20 cellular contexts compared by ENCODE assay signal in genomic region chr20:41848180-41848579, GRCh38.
A peak's percentile ranks its signal among the peaks of the same experiment; 100 is the strongest.
DNase-seq lines count a peak whose midpoint lies in the region; ATAC-seq and TF ChIP-seq lines count a peak whose summit lies in the region.
"Had no signal": no experiment of that assay in that cellular context is flagged by ENCODE, and none has a peak within 500 bp of the region (broad histone marks: within the 10 kb centered on the region; RNA-seq: fewer than 3 reads in every experiment).

No MANE protein-coding gene starts in this region.

- H3K27ac Mint-ChIP-seq in HFFc6, result no peak overlapping the region
- H3K27ac Mint-ChIP-seq: activated CD4-positive, alpha-beta T cell treated with anti-CD3 and anti-CD28 coated beads for 36 hours; stimulated activated naive CD8-positive, alpha-beta T cell treated with anti-CD3 and anti-CD28 coated beads, Interleukin-15, Interleukin-2, amounts not matched to agents 100 ng/mL and 50 ng/mL, for 24 hours had no signal

- no peak overlapping the region for H3K4me3 Mint-ChIP-seq in HFFc6
- H3K4me3 Mint-ChIP-seq: activated CD4-positive, alpha-beta T cell treated with anti-CD3 and anti-CD28 coated beads for 36 hours; stimulated activated naive CD8-positive, alpha-beta T cell treated with anti-CD3 and anti-CD28 coated beads, Interleukin-15, Interleukin-2, amounts not matched to agents 100 ng/mL and 50 ng/mL, for 24 hours had no signal

- H3K4me3 ChIP-seq in PC-3 (ENCODE audit: low read length), result no peak overlapping the region
- H3K4me3 ChIP-seq: esophagus muscularis mucosa, heart right ventricle, spleen had no signal

- H3K36me3 Mint-ChIP-seq in HFFc6 (ENCODE audit: low read depth), result no peaks in the 10 kb centered on the region

- H3K9me3 Mint-ChIP-seq in HFFc6, result peaks cover 25% of the 10 kb centered on the region
- H3K9me3 Mint-ChIP-seq: stimulated activated naive CD8-positive, alpha-beta T cell treated with anti-CD3 and anti-CD28 coated beads, Interleukin-15, Interleukin-2, amounts not matched to agents 100 ng/mL and 50 ng/mL, for 24 hours had no signal

- intact Hi-C loops in PC-3 (cut with micrococcal nuclease), result no loop called here

- H3K9me3 ChIP-seq in PC-3 (ENCODE audit: low read length), result no peaks in the 10 kb centered on the region
- H3K9me3 ChIP-seq: esophagus muscularis mucosa, heart right ventricle, spleen had no signal

- no peaks in the 10 kb centered on the region for H3K27me3 ChIP-seq in PC-3 (ENCODE audit: low read length)
- H3K27me3 ChIP-seq: esophagus muscularis mucosa had no signal

- no peaks in the 10 kb centered on the region; the same call in 1 of the 2 replicates for H3K27me3 Mint-ChIP-seq in HFFc6 (ENCODE audit: insufficient read depth)

- CTCF ChIA-PET in PC-3 (lab: Charles Lee), result no interaction called here

- H3F3A ChIP-seq in PC-3 (ENCODE audit: low read length, unreplicated experiment), result no peaks in the 10 kb centered on the region

- no peaks in the 10 kb centered on the region for H3K4me1 Mint-ChIP-seq in HFFc6 (ENCODE audit: low read depth)
- H3K4me1 Mint-ChIP-seq: activated CD4-positive, alpha-beta T cell treated with anti-CD3 and anti-CD28 coated beads for 36 hours had no signal

- H3K4me2 ChIP-seq in PC-3 (ENCODE audit: low read length), result no peak overlapping the region

- no peaks in the 10 kb centered on the region for H3K9me2 ChIP-seq in PC-3 (replicated peaks; ENCODE audit: low read length)

- H4K20me1 ChIP-seq in PC-3 (ENCODE audit: low read length), result no peaks in the 10 kb centered on the region

- no peak overlapping the region for H3K27ac ChIP-seq in C4-2B
- H3K27ac ChIP-seq in PC-3 (ENCODE audit: low read length), result no peak overlapping the region
- H3K27ac ChIP-seq: esophagus muscularis mucosa, heart right ventricle, spleen had no signal

- no peak overlapping the region for H3K9ac ChIP-seq in PC-3 (ENCODE audit: low read length)

- TF ChIP-seq CTCF in C4-2B (conservative IDR thresholded peaks at IDR 0.05) (peak; percentile 67), HFFc6 (IDR thresholded peaks at IDR 0.05) (peak; percentile 23; the same call in 1 of the 2 replicates), PC-3 (conservative IDR thresholded peaks at IDR 0.05; ENCODE audit: low read depth, low read length) (0 out of 2 replicates have a peak, but pooled peaks have one; percentile 26)

- H3K4me1 ChIP-seq in PC-3 (ENCODE audit: insufficient read depth, low read length), result no peaks in the 10 kb centered on the region
- H3K4me1 ChIP-seq: esophagus muscularis mucosa, heart right ventricle, spleen had no signal

- H3K36me3 ChIP-seq in PC-3 (ENCODE audit: low read depth, low read length), result no peaks in the 10 kb centered on the region
- H3K36me3 ChIP-seq: esophagus muscularis mucosa, heart right ventricle, spleen had no signal

- H3K79me2 ChIP-seq in PC-3 (ENCODE audit: low read length), result no peaks in the 10 kb centered on the region

- ATAC-seq in PC-3, result no peak
- ATAC-seq in HG02870 (IDR thresholded peaks at IDR 0.05; ENCODE audit: unreplicated experiment), result no peak
- ATAC-seq: activated CD4-positive, alpha-beta T cell treated with anti-CD3 and anti-CD28 coated beads for 36 hours; HCT116; heart right ventricle; left cardiac atrium had no signal

- DNase-seq in HFFc6 (no peak), PC-3 (peak; percentile 26), iPS-NIHi11 (ENCODE audit: low spot score) (peak; percentile 17), medulla oblongata (ENCODE audit: extremely low spot score) (no peak), NCI-H1105 treated with DMSO at 0.1 percent for 48 hours (lab: John Stamatoyannopoulos, UW) (no peak), NCI-H1436 treated with DMSO at 0.1 percent for 48 hours (lab: John Stamatoyannopoulos, UW) (no peak)
- DNase-seq: activated CD4-positive, alpha-beta T cell treated with anti-CD3 and anti-CD28 coated beads for 36 hours; activated naive CD4-positive, alpha-beta T cell treated with Interleukin-2 at 50 U/mL for 16 hours; DMS79; heart right ventricle; Kasumi-1; left cardiac atrium; NCI-H2171 treated with DMSO at 0.1 percent for 48 hours; spleen; T-helper 1 cell had no signal

- POLR2A ChIA-PET in PC-3 (lab: Charles Lee; ENCODE audit: unreplicated experiment), result no interaction called here

- BruUV-seq in PC-3 (replicated peaks; lab: Mats Ljungman, UMichigan), result no TSS peak

- H2AFZ ChIP-seq in PC-3 (ENCODE audit: low read length), result no peak overlapping the region

Comparison
In these comparisons a context has a peak if more than half of its experiments do, and no peak if none do; other contexts are left out.
1. DNase-seq: peak in PC-3 (single experiment) and iPS-NIHi11 (single experiment); none in HFFc6 (single experiment), medulla oblongata (single experiment), NCI-H1105 treated with DMSO at 0.1 percent for 48 hours (single experiment) and NCI-H1436 treated with DMSO at 0.1 percent for 48 hours (single experiment).
2. Peak in every context shown above with its lines, with median percentiles within 50 percentile points of each other: CTCF ChIP-seq.